Comparison of ENCODE assay signal across 1 cellular context in the genomic region with DNA sequence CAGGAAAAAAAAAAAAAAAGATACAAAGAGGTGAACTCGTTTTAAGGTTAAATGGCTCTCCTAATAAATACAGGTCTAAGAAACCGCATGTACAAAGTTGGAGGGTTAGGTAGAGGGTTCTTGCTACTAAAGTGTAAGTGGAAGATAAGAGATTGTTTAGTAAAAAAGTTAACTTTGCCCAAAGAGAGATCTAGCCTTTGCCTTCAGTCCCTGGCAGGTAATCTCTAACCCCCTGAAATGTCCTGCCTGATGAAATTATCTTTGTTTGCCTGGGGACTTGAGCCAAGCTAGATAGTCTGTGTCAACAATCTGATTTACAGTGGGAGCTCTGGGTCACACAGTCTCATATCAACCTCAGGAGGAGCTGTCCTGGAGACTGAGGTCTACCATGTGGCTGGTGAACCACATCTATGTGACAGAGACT.
TF ChIP-seq lines count a peak whose summit lies in the region.

No MANE protein-coding gene starts in this region.

TF ChIP-seq in HepG2, 621 proteins besides CTCF, POLR2A, EP300 and RAD21 (continued from another document):
- TF ChIP-seq, protein P1, sequence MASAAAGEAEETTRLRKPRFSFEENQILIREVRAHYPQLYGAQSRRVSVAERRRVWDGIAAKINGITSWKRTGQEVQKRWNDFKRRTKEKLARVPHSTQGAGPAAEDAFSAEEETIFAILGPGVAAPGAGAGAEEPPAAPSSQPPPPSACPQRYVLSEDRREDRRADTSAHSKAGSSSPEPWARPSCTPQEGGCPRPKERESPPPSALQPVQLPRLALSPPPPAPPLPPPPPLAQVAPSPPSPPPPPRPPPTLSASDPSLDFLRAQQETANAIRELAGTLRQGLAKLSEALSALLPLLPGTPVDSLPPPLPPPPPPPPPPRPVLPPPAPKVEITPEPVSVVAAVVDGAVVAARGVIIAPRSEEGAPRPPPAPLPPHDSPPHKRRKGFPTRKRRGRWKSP (CRISPR knock-in tag; IDR thresholded peaks at IDR 0.05) = 0 out of 2 replicates have a peak, but pooled peaks have one; percentile 27
- TF ChIP-seq ZNF558 (CRISPR knock-in tag; IDR thresholded peaks at IDR 0.05; ENCODE audit: borderline replicate concordance) (no peak), HOXA5 (CRISPR knock-in tag; IDR thresholded peaks at IDR 0.05) (0 out of 2 replicates have a peak, but pooled peaks have one; percentile 31), NFIC (IDR thresholded peaks at IDR 0.05; ENCODE audit: low read length) (peak; percentile 61; the same call in 1 of the 2 replicates), ZNF878 (CRISPR knock-in tag; IDR thresholded peaks at IDR 0.05) (peak; percentile 63; the same call in 1 of the 2 replicates), REPIN1 (CRISPR knock-in tag; IDR thresholded peaks at IDR 0.05; ENCODE audit: borderline replicate concordance, low read depth) (peak; percentile 83; the same call in 1 of the 2 replicates), RBM22 (optimal IDR thresholded peaks at IDR 0.05; ENCODE audit: low read length) (peak; percentile 18), MEIS2 (CRISPR knock-in tag; IDR thresholded peaks at IDR 0.05) (peak; percentile 52; the same call in 1 of the 2 replicates), RXRB (CRISPR knock-in tag; IDR thresholded peaks at IDR 0.05; ENCODE audit: borderline replicate concordance) (peak; percentile 79), SNAPC2 (CRISPR knock-in tag; IDR thresholded peaks at IDR 0.05) (0 out of 2 replicates have a peak, but pooled peaks have one; percentile 38), TEAD3 (CRISPR knock-in tag; optimal IDR thresholded peaks at IDR 0.05; ENCODE audit: borderline replicate concordance) (peak; percentile 29)
- TF ChIP-seq, protein P2, sequence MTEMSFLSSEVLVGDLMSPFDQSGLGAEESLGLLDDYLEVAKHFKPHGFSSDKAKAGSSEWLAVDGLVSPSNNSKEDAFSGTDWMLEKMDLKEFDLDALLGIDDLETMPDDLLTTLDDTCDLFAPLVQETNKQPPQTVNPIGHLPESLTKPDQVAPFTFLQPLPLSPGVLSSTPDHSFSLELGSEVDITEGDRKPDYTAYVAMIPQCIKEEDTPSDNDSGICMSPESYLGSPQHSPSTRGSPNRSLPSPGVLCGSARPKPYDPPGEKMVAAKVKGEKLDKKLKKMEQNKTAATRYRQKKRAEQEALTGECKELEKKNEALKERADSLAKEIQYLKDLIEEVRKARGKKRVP (CRISPR knock-in tag; IDR thresholded peaks at IDR 0.05) = peak in 1 of 2 experiments; percentile 90; a peak in 1 of 4 replicates
